Comparison of ENCODE assay signal across 9 cellular contexts in the genomic region with DNA sequence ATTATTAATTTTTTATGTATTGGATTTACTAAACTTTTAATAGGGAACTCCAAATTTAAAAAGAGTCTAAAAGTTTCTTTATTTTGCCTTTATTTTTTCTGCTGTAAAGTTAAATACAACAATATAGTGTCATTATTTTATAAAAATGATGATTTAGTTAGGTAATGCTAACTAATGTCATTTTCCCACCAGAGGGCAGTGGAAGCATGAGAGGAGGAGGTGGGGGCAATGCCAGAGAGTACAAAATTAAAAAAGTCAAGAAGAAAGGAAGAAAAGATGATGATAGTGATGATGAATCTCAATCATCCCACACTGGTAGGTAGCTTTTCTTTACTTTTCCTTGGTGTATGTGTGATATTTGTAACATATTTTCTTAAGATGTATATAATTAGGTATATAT. TPM values are rescaled to one million over a fixed set of nuclear protein-coding genes. Genes with fewer than 3 reads are reported as not detected.
DNase-seq lines count a peak whose midpoint lies in the region; ATAC-seq and TF ChIP-seq lines count a peak whose summit lies in the region.
"Had no signal": no experiment of that assay in that cellular context is flagged by ENCODE, and none has a peak within 500 bp of the region (broad histone marks: within the 10 kb centered on the region; RNA-seq: fewer than 3 reads in every experiment).

No MANE protein-coding gene starts in this region.

- H3K4me3 ChIP-seq in SK-N-SH (ENCODE audit: low read depth in 2 of 2, low read length in 1 of 2) (no peak overlapping the region), ascending aorta (no peak overlapping the region), psoas muscle (no peak overlapping the region), thyroid gland (replicated peaks in 1 of 3) (no peak overlapping the region)

- no peak for TF ChIP-seq EP300 in SK-N-SH (IDR thresholded peaks at IDR 0.05; ENCODE audit: borderline replicate concordance in 1 of 2, low read depth in 1 of 2, low read length in 1 of 2)

- peak; percentile 36 for TF ChIP-seq RAD21 in SK-N-SH (IDR thresholded peaks at IDR 0.05; ENCODE audit: low read length)

- H3F3A ChIP-seq in SK-N-SH (replicated peaks; ENCODE audit: insufficient read depth) = peaks cover 5% of the 10 kb centered on the region

- TF ChIP-seq POLR2A in thyroid gland (IDR thresholded peaks at IDR 0.05) = no peak

- H3K9me2 ChIP-seq in SK-N-SH = no peaks in the 10 kb centered on the region

- H3K27ac ChIP-seq in SK-N-SH (ENCODE audit: low read depth in 2 of 2, low read length in 1 of 2) (no peak overlapping the region), ascending aorta (no peak overlapping the region), psoas muscle (no peak overlapping the region), thyroid gland (no peak overlapping the region)

- intact Hi-C loops in ascending aorta (cut with DNase I) (loop anchor here (2.0 to 5.0 kb wide), 2 partner anchors 85 to 354 kb away; a partner anchor contains a TSS), psoas muscle (cut with DNase I) (loop anchor here (2.0 to 5.0 kb wide), 2 partner anchors 14 to 355 kb away; a partner anchor contains a TSS), thyroid gland (cut with DNase I) (no loop called here)

- POLR2A ChIA-PET in SK-N-SH (lab: Yijun Ruan, JAX) = no interaction called here

- H3K9me3 ChIP-seq in SK-N-SH (no peaks in the 10 kb centered on the region), ascending aorta (no peaks in the 10 kb centered on the region), psoas muscle (no peaks in the 10 kb centered on the region), thyroid gland (no peaks in the 10 kb centered on the region)

- no peak for ATAC-seq in SK-N-SH treated with all-trans-retinoic acid at 6 μM for 48 hours
- peak; percentile 73 for ATAC-seq in HG03378 (IDR thresholded peaks at IDR 0.05; ENCODE audit: unreplicated experiment)
- ATAC-seq in psoas muscle = no peak
- ATAC-seq: activated CD4-positive, alpha-beta T cell treated with anti-CD3 and anti-CD28 coated beads for 36 hours had no signal

- no peaks in the 10 kb centered on the region for H3K79me2 ChIP-seq in SK-N-SH (ENCODE audit: insufficient read depth)

- CTCF ChIA-PET in SK-N-SH (lab: Yijun Ruan, JAX) = interaction anchor here (1.3 kb wide), 1 partner anchor 15 kb away, joined by 4 read pairs; no protein-coding TSS in a partner anchor

- TF ChIP-seq CTCF in SK-N-SH (IDR thresholded peaks at IDR 0.05) (peak; percentile 54), ascending aorta (IDR thresholded peaks at IDR 0.05) (peak; percentile 30 to 63 (median 40)), psoas muscle (IDR thresholded peaks at IDR 0.05) (peak; percentile 21), thyroid gland (IDR thresholded peaks at IDR 0.05) (peak in 1 of 6 experiments; percentile 26)

- no peak overlapping the region for H3K4me2 ChIP-seq in SK-N-SH

- H4K20me1 ChIP-seq in SK-N-SH (ENCODE audit: insufficient read depth) = no peaks in the 10 kb centered on the region

- H3K27me3 ChIP-seq in SK-N-SH (ENCODE audit: insufficient read depth) (no peaks in the 10 kb centered on the region), ascending aorta (no peaks in the 10 kb centered on the region), psoas muscle (ENCODE audit: insufficient read depth in 3 of 3, low read length in 2 of 3) (no peaks in the 10 kb centered on the region), thyroid gland (no peaks in the 10 kb centered on the region)

- H3K4me1 ChIP-seq in SK-N-SH (ENCODE audit: control insufficient read depth in 1 of 2, insufficient read depth in 2 of 2, low read depth in 1 of 2, low read length in 1 of 2) (no peaks in the 10 kb centered on the region; a peak in 1 of 4 replicates), ascending aorta (no peaks in the 10 kb centered on the region), psoas muscle (no peaks in the 10 kb centered on the region), thyroid gland (no peaks in the 10 kb centered on the region)

- H3K36me3 ChIP-seq in SK-N-SH (replicated peaks in 1 of 2; ENCODE audit: control insufficient read depth in 1 of 2, insufficient read depth in 2 of 2, low read length in 1 of 2) = peaks cover 73 to 80% of the 10 kb centered on the region in 2 experiments
- H3K36me3 ChIP-seq in ascending aorta = peaks cover 18 to 72% of the 10 kb centered on the region in 2 donors
- H3K36me3 ChIP-seq in psoas muscle (ENCODE audit: insufficient read depth in 1 of 2, low read depth in 1 of 2) = peaks cover 12 to 100% of the 10 kb centered on the region in 2 donors
- peaks cover 23 to 42% of the 10 kb centered on the region in 2 donors for H3K36me3 ChIP-seq in thyroid gland

- H2AFZ ChIP-seq in SK-N-SH (ENCODE audit: low read depth) = no peak overlapping the region

- DNase-seq in SK-N-SH (no peak), ascending aorta (ENCODE audit: low spot score in 2 of 2) (no peak), psoas muscle (no peak), kidney tubule cell (ENCODE audit: low spot score) (no peak), NOMO-1 treated with dmso at 0.1 percent for 144 hours (lab: John Stamatoyannopoulos, UW; ENCODE audit: unreplicated experiment) (no peak), thyroid gland (no peak)
- DNase-seq: activated CD4-positive, alpha-beta T cell treated with anti-CD3 and anti-CD28 coated beads for 36 hours had no signal

- no peak overlapping the region for H3K9ac ChIP-seq in SK-N-SH

TF ChIP-seq in SK-N-SH, 30 proteins besides CTCF, POLR2A, EP300 and RAD21:
- TF ChIP-seq SMC3 (IDR thresholded peaks at IDR 0.05; ENCODE audit: low read depth, low read length) = 0 out of 2 replicates have a peak, but pooled peaks have one; percentile 14
- no peak for TF ChIP-seq RXRA (IDR thresholded peaks at IDR 0.05; ENCODE audit: borderline replicate concordance, low read depth)

TF ChIP-seq in SK-N-SH treated with all-trans-retinoic acid at 6 μM for 48 hours, 23 proteins besides CTCF, POLR2A, EP300 and RAD21:
- TF ChIP-seq PPARA (CRISPR knock-in tag; IDR thresholded peaks at IDR 0.05; ENCODE audit: borderline replicate concordance) = no peak
- TF ChIP-seq, protein P1, sequence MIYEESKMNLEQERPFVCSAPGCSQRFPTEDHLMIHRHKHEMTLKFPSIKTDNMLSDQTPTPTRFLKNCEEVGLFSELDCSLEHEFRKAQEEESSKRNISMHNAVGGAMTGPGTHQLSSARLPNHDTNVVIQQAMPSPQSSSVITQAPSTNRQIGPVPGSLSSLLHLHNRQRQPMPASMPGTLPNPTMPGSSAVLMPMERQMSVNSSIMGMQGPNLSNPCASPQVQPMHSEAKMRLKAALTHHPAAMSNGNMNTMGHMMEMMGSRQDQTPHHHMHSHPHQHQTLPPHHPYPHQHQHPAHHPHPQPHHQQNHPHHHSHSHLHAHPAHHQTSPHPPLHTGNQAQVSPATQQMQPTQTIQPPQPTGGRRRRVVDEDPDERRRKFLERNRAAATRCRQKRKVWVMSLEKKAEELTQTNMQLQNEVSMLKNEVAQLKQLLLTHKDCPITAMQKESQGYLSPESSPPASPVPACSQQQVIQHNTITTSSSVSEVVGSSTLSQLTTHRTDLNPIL (CRISPR knock-in tag; IDR thresholded peaks at IDR 0.05; ENCODE audit: low read depth) = no peak
- no peak for TF ChIP-seq ISL1 (CRISPR knock-in tag; IDR thresholded peaks at IDR 0.05)
TF ChIP-seq in SK-N-SH treated with all-trans-retinoic acid at 6 μM for 48 hours: peak in this region for 0.

RNA-seq across cellular contexts. Expression of a gene that starts 20.2 kb away (rescaled TPM):
- polyA plus RNA-seq in SK-N-SH (2012; rRNA removed) (not detected in 2 replicates), psoas muscle (1 to 10 TPM; 2.4 to 7.1 (median 3.9) TPM)
- not detected in 2 replicates for polyA plus RNA-seq in SK-N-SH (2012; cell fraction: cytosol; rRNA removed)
- polyA plus RNA-seq in SK-N-SH (2012; cell fraction: nucleus; rRNA removed) = not detected in 2 replicates
- total RNA-seq in ascending aorta (128 TPM), psoas muscle (10 to 100 TPM in 1 of 4 donors, 1 to 10 TPM in 3; 6.1 to 17.2 (median 8.7) TPM), thyroid gland (10 to 100 TPM in 3 of 4 donors, 1 to 10 TPM in 1; 8.1 to 19.5 (median 12.4) TPM)
- total RNA-seq: activated CD4-positive, alpha-beta T cell treated with anti-CD3 and anti-CD28 coated beads for 36 hours had no signal

RNA-seq across cellular contexts. Expression of a gene that starts 21.1 kb away (rescaled TPM):
- polyA plus RNA-seq in SK-N-SH (2012; rRNA removed) (3.1 and 4.0 TPM in 2 replicates), psoas muscle (10 to 100 TPM in 2 of 3 donors, 1 to 10 TPM in 1; 7.9 to 23.6 (median 14.9) TPM)
- polyA plus RNA-seq in SK-N-SH (2012; cell fraction: cytosol; rRNA removed) = 4.7 and 6.1 TPM in 2 replicates
- polyA plus RNA-seq in SK-N-SH (2012; cell fraction: nucleus; rRNA removed) = 3.8 and 7.8 TPM in 2 replicates
- total RNA-seq in ascending aorta (15.4 TPM), psoas muscle (10 to 100 TPM; 24.7 to 26.7 (median 25.9) TPM), thyroid gland (10 to 100 TPM; 31.2 to 40.2 (median 37.4) TPM)
